Comparison of ENCODE assay signal across 1 cellular context in the genomic region with DNA sequence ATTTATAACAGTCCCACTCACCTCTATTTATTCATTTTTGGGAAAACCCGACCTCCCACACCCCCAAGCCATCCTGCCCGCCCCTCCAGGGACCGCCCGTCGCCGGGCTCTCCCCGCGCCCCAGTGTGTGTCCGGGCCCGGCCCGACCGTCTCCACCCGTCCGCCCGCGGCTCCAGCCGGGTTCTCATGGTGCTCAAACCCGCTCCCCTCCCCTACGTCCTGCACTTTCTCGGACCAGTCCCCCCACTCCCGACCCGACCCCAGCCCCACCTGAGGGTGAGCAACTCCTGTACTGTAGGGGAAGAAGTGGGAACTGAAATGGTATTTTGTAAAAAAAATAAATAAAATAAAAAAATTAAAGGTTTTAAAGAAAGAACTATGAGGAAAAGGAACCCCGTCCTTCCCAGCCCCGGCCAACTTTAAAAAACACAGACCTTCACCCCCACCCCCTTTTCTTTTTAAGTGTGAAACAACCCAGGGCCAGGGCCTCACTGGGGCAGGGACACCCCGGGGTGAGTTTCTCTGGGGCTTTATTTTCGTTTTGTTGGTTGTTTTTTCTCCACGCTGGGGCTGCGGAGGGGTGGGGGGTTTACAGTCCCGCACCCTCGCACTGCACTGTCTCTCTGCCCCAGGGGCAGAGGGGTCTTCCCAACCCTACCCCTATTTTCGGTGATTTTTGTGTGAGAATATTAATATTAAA.
TF ChIP-seq lines count a peak whose summit lies in the region.

No MANE protein-coding gene starts in this region.

TF ChIP-seq in SK-N-SH, 30 proteins besides CTCF, POLR2A, EP300 and RAD21 (continued from another document):
- TF ChIP-seq TAF1 (IDR thresholded peaks at IDR 0.05; ENCODE audit: borderline replicate concordance, low read depth, low read length), result no peak
- no peak for TF ChIP-seq FOSL2 (IDR thresholded peaks at IDR 0.05; ENCODE audit: borderline replicate concordance, low read depth)
- TF ChIP-seq TEAD4 (IDR thresholded peaks at IDR 0.05; ENCODE audit: borderline replicate concordance, insufficient read depth), result no peak
- no peak for TF ChIP-seq FOXJ3 (CRISPR knock-in tag; IDR thresholded peaks at IDR 0.05)
- TF ChIP-seq RCOR1 (IDR thresholded peaks at IDR 0.05; ENCODE audit: low read length), result no peak
- TF ChIP-seq, protein P1, sequence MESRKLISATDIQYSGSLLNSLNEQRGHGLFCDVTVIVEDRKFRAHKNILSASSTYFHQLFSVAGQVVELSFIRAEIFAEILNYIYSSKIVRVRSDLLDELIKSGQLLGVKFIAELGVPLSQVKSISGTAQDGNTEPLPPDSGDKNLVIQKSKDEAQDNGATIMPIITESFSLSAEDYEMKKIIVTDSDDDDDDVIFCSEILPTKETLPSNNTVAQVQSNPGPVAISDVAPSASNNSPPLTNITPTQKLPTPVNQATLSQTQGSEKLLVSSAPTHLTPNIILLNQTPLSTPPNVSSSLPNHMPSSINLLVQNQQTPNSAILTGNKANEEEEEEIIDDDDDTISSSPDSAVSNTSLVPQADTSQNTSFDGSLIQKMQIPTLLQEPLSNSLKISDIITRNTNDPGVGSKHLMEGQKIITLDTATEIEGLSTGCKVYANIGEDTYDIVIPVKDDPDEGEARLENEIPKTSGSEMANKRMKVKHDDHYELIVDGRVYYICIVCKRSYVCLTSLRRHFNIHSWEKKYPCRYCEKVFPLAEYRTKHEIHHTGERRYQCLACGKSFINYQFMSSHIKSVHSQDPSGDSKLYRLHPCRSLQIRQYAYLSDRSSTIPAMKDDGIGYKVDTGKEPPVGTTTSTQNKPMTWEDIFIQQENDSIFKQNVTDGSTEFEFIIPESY (IDR thresholded peaks at IDR 0.05; ENCODE audit: borderline replicate concordance, low read depth), result no peak
- TF ChIP-seq NRF1 (IDR thresholded peaks at IDR 0.05; ENCODE audit: low read depth, low read length), result no peak
- no peak for TF ChIP-seq EZH2phosphoT487 (IDR thresholded peaks at IDR 0.05; ENCODE audit: borderline replicate concordance, low read depth)
- no peak for TF ChIP-seq GATA2 (CRISPR knock-in tag; IDR thresholded peaks at IDR 0.05)
- no peak for TF ChIP-seq SMC3 (IDR thresholded peaks at IDR 0.05; ENCODE audit: low read depth, low read length)
- TF ChIP-seq, protein P2, sequence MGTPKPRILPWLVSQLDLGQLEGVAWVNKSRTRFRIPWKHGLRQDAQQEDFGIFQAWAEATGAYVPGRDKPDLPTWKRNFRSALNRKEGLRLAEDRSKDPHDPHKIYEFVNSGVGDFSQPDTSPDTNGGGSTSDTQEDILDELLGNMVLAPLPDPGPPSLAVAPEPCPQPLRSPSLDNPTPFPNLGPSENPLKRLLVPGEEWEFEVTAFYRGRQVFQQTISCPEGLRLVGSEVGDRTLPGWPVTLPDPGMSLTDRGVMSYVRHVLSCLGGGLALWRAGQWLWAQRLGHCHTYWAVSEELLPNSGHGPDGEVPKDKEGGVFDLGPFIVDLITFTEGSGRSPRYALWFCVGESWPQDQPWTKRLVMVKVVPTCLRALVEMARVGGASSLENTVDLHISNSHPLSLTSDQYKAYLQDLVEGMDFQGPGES (IDR thresholded peaks at IDR 0.05; ENCODE audit: low read depth, low read length), result no peak
- TF ChIP-seq POLR2AphosphoS5 (IDR thresholded peaks at IDR 0.05; ENCODE audit: low read depth, low read length), result no peak
